21 cellular contexts compared by ENCODE assay signal in genomic region chr16:48347191-48347860, GRCh38. TPM values are rescaled to one million over a fixed set of nuclear protein-coding genes. Genes with fewer than 3 reads are reported as not detected.
DNase-seq lines count a peak whose midpoint lies in the region; ATAC-seq, FAIRE-seq and TF ChIP-seq lines count a peak whose summit lies in the region.
"Had no signal": no experiment of that assay in that cellular context is flagged by ENCODE, and none has a peak within 500 bp of the region (broad histone marks: within the 10 kb centered on the region; RNA-seq: fewer than 3 reads in every experiment).

No MANE protein-coding gene starts in this region.

- peak overlapping the region in 1 of 2 experiments; percentile 61; a peak in 1 of 4 replicates for H3K9ac ChIP-seq in K562 (ENCODE audit: insufficient read depth in 1 of 2, low read depth in 2 of 2, low read length in 2 of 2)
- H3K9ac ChIP-seq: BLaER1 had no signal

- H3K9me1 ChIP-seq in K562 (ENCODE audit: control insufficient read depth, insufficient read depth, low read length): no peaks in the 10 kb centered on the region

- H3K4me1 ChIP-seq in K562 (replicated peaks in 1 of 2; ENCODE audit: control insufficient read depth in 2 of 2, insufficient read depth in 2 of 2, low read length in 2 of 2) (peaks cover 0 to 3% of the 10 kb centered on the region in 2 experiments; a peak in 1 of 5 replicates), right lobe of liver (no peaks in the 10 kb centered on the region)
- H3K4me1 ChIP-seq: BLaER1, testis had no signal

- TF ChIP-seq POLR2A in K562 (conservative IDR thresholded peaks at IDR 0.05): no peak
- no peak for TF ChIP-seq POLR2A in right lobe of liver (IDR thresholded peaks at IDR 0.05)

- TF ChIP-seq CTCF in CD4-positive, alpha-beta T cell (IDR thresholded peaks at IDR 0.05): no peak
- TF ChIP-seq CTCF in HL-60 (IDR thresholded peaks at IDR 0.05; ENCODE audit: insufficient read depth, low read length): no peak
- no peak for TF ChIP-seq CTCF in K562 (IDR thresholded peaks at IDR 0.05 in 2 of 3, conservative IDR thresholded peaks at IDR 0.05 in 1 of 3; ENCODE audit: insufficient read depth in 2 of 3, low read depth in 1 of 3, low read length in 3 of 3)
- no peak for TF ChIP-seq CTCF in right lobe of liver (IDR thresholded peaks at IDR 0.05)

- peaks cover 69% of the 10 kb centered on the region for H3K36me3 ChIP-seq in K562 (ENCODE audit: control insufficient read depth, insufficient read depth, low read length)
- peaks cover 8 to 61% (median 35%) of the 10 kb centered on the region in 4 donors for H3K36me3 ChIP-seq in right lobe of liver

- no peaks in the 10 kb centered on the region for H3K27me3 ChIP-seq in CD4-positive, alpha-beta T cell (ENCODE audit: control insufficient read depth, insufficient read depth, low read length)
- H3K27me3 ChIP-seq in HL-60 (ENCODE audit: insufficient read depth, poor library complexity, severe bottlenecking) (no peaks in the 10 kb centered on the region), K562 (ENCODE audit: control insufficient read depth in 2 of 2, insufficient read depth in 2 of 2, low read length in 2 of 2) (no peaks in the 10 kb centered on the region), right lobe of liver (no peaks in the 10 kb centered on the region)
- H3K27me3 ChIP-seq: BLaER1, heart right ventricle, spleen, testis had no signal

- H3K27me3 Mint-ChIP-seq in CD4-positive, alpha-beta T cell: no peaks in the 10 kb centered on the region
- no peaks in the 10 kb centered on the region for H3K27me3 Mint-ChIP-seq in stimulated activated memory B cell treated with anti-CD40 and anti-IgM and Interleukin-4, amounts not matched to agents 10 μg/mL and 1 μg/mL and 100 μg/mL, for 72 hours
- H3K27me3 Mint-ChIP-seq: activated B cell treated with CpG ODN at 0.5 μM for 24 hours; central memory CD8-positive, alpha-beta T cell; natural killer cell treated with Interleukin-12 subunit alpha and Interleukin-12 subunit beta and Interleukin-15 and Interleukin-18, amount 100 ng/mL, for 72 hours; T-helper 17 cell had no signal

- CTCF ChIA-PET in CD4-positive, alpha-beta T cell (lab: Charles Lee): interaction anchor here (1.4 kb wide), 1 partner anchor 276 kb away, joined by 3 read pairs; no protein-coding TSS in a partner anchor
- CTCF ChIA-PET in K562 (lab: Yijun Ruan, JAX; ENCODE audit: low intra/inter-chr PET ratio): no interaction called here

- peak; percentile 83 for ATAC-seq in CD4-positive, alpha-beta T cell (ENCODE audit: poor library complexity)
- ATAC-seq in K562 (no peak; the same call in 2 of the 3 replicates), right lobe of liver (peak; percentile 11 to 42 (median 19)), HG03045 (IDR thresholded peaks at IDR 0.05; ENCODE audit: unreplicated experiment) (no peak), GM21825 (IDR thresholded peaks at IDR 0.05; ENCODE audit: unreplicated experiment) (no peak)
- ATAC-seq in stimulated activated memory B cell treated with anti-CD40 and anti-IgM and Interleukin-4, amounts not matched to agents 10 μg/mL and 1 μg/mL and 100 μg/mL, for 72 hours: no peak
- ATAC-seq: natural killer cell treated with Interleukin-12 subunit alpha and Interleukin-12 subunit beta and Interleukin-15 and Interleukin-18, amount 100 ng/mL, for 72 hours; T-helper 17 cell had no signal

- no peaks in the 10 kb centered on the region for H3K9me3 ChIP-seq in CD4-positive, alpha-beta T cell (ENCODE audit: control insufficient read depth, low read length)
- H3K9me3 ChIP-seq in K562 (replicated peaks; ENCODE audit: control insufficient read depth, insufficient read depth, low read depth, low read length) (no peaks in the 10 kb centered on the region), right lobe of liver (no peaks in the 10 kb centered on the region)
- H3K9me3 ChIP-seq: BLaER1, heart right ventricle, spleen, testis had no signal

- no peak for DNase-seq in CD4-positive, alpha-beta T cell
- DNase-seq in HL-60 (ENCODE audit: low read depth in 1 of 2, low spot score in 1 of 2): peak; percentile 45 to 79
- DNase-seq in K562 (ENCODE audit: extremely low read depth in 1 of 4, low spot score in 3 of 4): no peak
- no peak for DNase-seq in right lobe of liver
- DNase-seq: activated B cell treated with CpG ODN at 0.5 μM for 24 hours; DMS153; heart right ventricle; mesenchymal stem cell; NCI-H187; SHP77; spleen; stimulated activated CD8-positive, alpha-beta memory T cell treated with anti-CD3 and anti-CD28 coated beads, Interleukin-4, amount 100 ng/mL, for 48 hours; T-helper 17 cell; testis had no signal

- no peak for TF ChIP-seq EP300 in K562 (IDR thresholded peaks at IDR 0.05; ENCODE audit: low read length)

- no peaks in the 10 kb centered on the region for H4K20me1 ChIP-seq in K562 (replicated peaks; ENCODE audit: control insufficient read depth, insufficient read depth, low read length)

- no peak for FAIRE-seq in K562 (lab: Jason Lieb, UNC)

- H3K27ac ChIP-seq in CD4-positive, alpha-beta T cell (ENCODE audit: low read depth, low read length): no peak overlapping the region
- H3K27ac ChIP-seq in HL-60 (replicated peaks) (peak overlapping the region; percentile 21), K562 (ENCODE audit: extremely low read depth, low read depth, low read length) (no peak overlapping the region), right lobe of liver (no peak overlapping the region)
- H3K27ac ChIP-seq: BLaER1, heart right ventricle, testis had no signal

- no peak overlapping the region for H3K4me3 Mint-ChIP-seq in CD4-positive, alpha-beta T cell
- no peak overlapping the region for H3K4me3 Mint-ChIP-seq in stimulated activated memory B cell treated with anti-CD40 and anti-IgM and Interleukin-4, amounts not matched to agents 10 μg/mL and 1 μg/mL and 100 μg/mL, for 72 hours
- H3K4me3 Mint-ChIP-seq: activated B cell treated with CpG ODN at 0.5 μM for 24 hours; activated T-helper 1 cell treated with anti-CD3 and anti-CD28 coated beads, Interleukin-12 subunit alpha, Interleukin-12 subunit beta, Interleukin-2, Interleukin-4 antibody, amounts not matched to agents 30 ng/mL and 10 ng/mL and 1 ng/mL, durations not matched to agents 14 hours and 24 hours and 36 hours; central memory CD8-positive, alpha-beta T cell; natural killer cell treated with Interleukin-12 subunit alpha and Interleukin-12 subunit beta and Interleukin-15 and Interleukin-18, amount 100 ng/mL, for 72 hours; T-helper 17 cell had no signal

- POLR2A ChIA-PET in CD4-positive, alpha-beta T cell (lab: Charles Lee): no interaction called here
- POLR2A ChIA-PET in K562 (lab: Yijun Ruan, JAX): interaction anchor here (0.6 to 1.0 kb wide), 4 partner anchors 14 to 72 kb away, joined by 3 read pairs; no protein-coding TSS in a partner anchor

- H3K4me1 Mint-ChIP-seq in CD4-positive, alpha-beta T cell (ENCODE audit: low read depth): peaks cover 20% of the 10 kb centered on the region
- no peaks in the 10 kb centered on the region for H3K4me1 Mint-ChIP-seq in stimulated activated memory B cell treated with anti-CD40 and anti-IgM and Interleukin-4, amounts not matched to agents 10 μg/mL and 1 μg/mL and 100 μg/mL, for 72 hours
- H3K4me1 Mint-ChIP-seq: activated B cell treated with CpG ODN at 0.5 μM for 24 hours; central memory CD8-positive, alpha-beta T cell; T-helper 17 cell had no signal

- 89% methylated on average over 20 of the region's 20 CpGs for WGBS in K562 (ENCODE audit: insufficient coverage, low coverage, missing lambda C conversion rate)
- 79% methylated on average over 8 of the region's 20 CpGs for WGBS in right lobe of liver (ENCODE audit: insufficient coverage, low coverage, low lambda C conversion rate, missing lambda C conversion rate)

- H2AFZ ChIP-seq in K562 (ENCODE audit: low read depth, low read length): no peak overlapping the region

- intact Hi-C loops in CD4-positive, alpha-beta T cell (cut with DNase I, micrococcal nuclease): no loop called here
- intact Hi-C loops in K562 (cut with micrococcal nuclease): no loop called here
- intact Hi-C loops in right lobe of liver (cut with DNase I): no loop called here

- H3K4me2 ChIP-seq in K562 (ENCODE audit: insufficient read depth, low read length): no peak overlapping the region
- H3K4me2 ChIP-seq: BLaER1 had no signal

- no peak overlapping the region for H3K4me3 ChIP-seq in HL-60 (replicated peaks; ENCODE audit: insufficient read depth, low read length)
- H3K4me3 ChIP-seq in K562: no peak overlapping the region
- no peak overlapping the region for H3K4me3 ChIP-seq in right lobe of liver
- H3K4me3 ChIP-seq: BLaER1, heart right ventricle, spleen, testis had no signal

- no TSS peak for BruUV-seq in K562 (replicated peaks; lab: Mats Ljungman, UMichigan)

- peaks cover 82% of the 10 kb centered on the region for H3K36me3 Mint-ChIP-seq in CD4-positive, alpha-beta T cell (ENCODE audit: low read depth)
- H3K36me3 Mint-ChIP-seq in stimulated activated memory B cell treated with anti-CD40 and anti-IgM and Interleukin-4, amounts not matched to agents 10 μg/mL and 1 μg/mL and 100 μg/mL, for 72 hours: peaks cover 13% of the 10 kb centered on the region
- H3K36me3 Mint-ChIP-seq: natural killer cell treated with Interleukin-12 subunit alpha and Interleukin-12 subunit beta and Interleukin-15 and Interleukin-18, amount 100 ng/mL, for 72 hours had no signal

- TF ChIP-seq RAD21 in K562 (CRISPR knock-in tag; conservative IDR thresholded peaks at IDR 0.05 in 1 of 2, IDR thresholded peaks at IDR 0.05 in 1 of 2): no peak

- H3K79me2 ChIP-seq in K562 (ENCODE audit: control insufficient read depth, insufficient read depth, low read length): no peaks in the 10 kb centered on the region

- no peaks in the 10 kb centered on the region for H3K9me3 Mint-ChIP-seq in CD4-positive, alpha-beta T cell
- H3K9me3 Mint-ChIP-seq in stimulated activated memory B cell treated with anti-CD40 and anti-IgM and Interleukin-4, amounts not matched to agents 10 μg/mL and 1 μg/mL and 100 μg/mL, for 72 hours: no peaks in the 10 kb centered on the region
- H3K9me3 Mint-ChIP-seq: activated B cell treated with CpG ODN at 0.5 μM for 24 hours; activated T-helper 1 cell treated with anti-CD3 and anti-CD28 coated beads, Interleukin-12 subunit alpha, Interleukin-12 subunit beta, Interleukin-2, Interleukin-4 antibody, amounts not matched to agents 30 ng/mL and 10 ng/mL and 1 ng/mL, durations not matched to agents 14 hours and 24 hours and 36 hours; central memory CD8-positive, alpha-beta T cell; natural killer cell treated with Interleukin-12 subunit alpha and Interleukin-12 subunit beta and Interleukin-15 and Interleukin-18, amount 100 ng/mL, for 72 hours had no signal

- in situ Hi-C loops in K562 (cut with MboI): no loop called here

- peak overlapping the region; percentile 80 for H3K27ac Mint-ChIP-seq in CD4-positive, alpha-beta T cell
- no peak overlapping the region for H3K27ac Mint-ChIP-seq in stimulated activated memory B cell treated with anti-CD40 and anti-IgM and Interleukin-4, amounts not matched to agents 10 μg/mL and 1 μg/mL and 100 μg/mL, for 72 hours
- H3K27ac Mint-ChIP-seq: activated B cell treated with CpG ODN at 0.5 μM for 24 hours; activated T-helper 1 cell treated with anti-CD3 and anti-CD28 coated beads, Interleukin-12 subunit alpha, Interleukin-12 subunit beta, Interleukin-2, Interleukin-4 antibody, amounts not matched to agents 30 ng/mL and 10 ng/mL and 1 ng/mL, durations not matched to agents 14 hours and 24 hours and 36 hours; T-helper 17 cell had no signal

RNA-seq across cellular contexts. Expression of gene SIAH1, which starts 37.9 kb away (rescaled TPM):
- total RNA-seq in CD4-positive, alpha-beta T cell: 10 to 100 TPM; 40.9 to 43.0 TPM
- total RNA-seq in K562 (2011; cell fraction: chromatin; rRNA removed; ENCODE audit: low replicate concordance): 28.3 and 61.3 TPM in 2 replicates
- 17.8 and 25.7 TPM in 2 replicates for total RNA-seq in K562 (2011; cell fraction: nucleolus; rRNA removed)
- total RNA-seq in K562 (2011; cell fraction: nucleoplasm; rRNA removed): 37.4 and 58.5 TPM in 2 replicates
- total RNA-seq in K562 (2014; rRNA removed) (10.9 and 11.2 TPM in 2 replicates), K562 (2014; rRNA removed; fragmentation: Illumina TruSeq; extraction: Trizol) (14.3 and 17.4 TPM in 2 replicates), K562 (2015; rRNA removed; fragmentation: Illumina TruSeq; extraction: Trizol) (12.5 and 12.7 TPM in 2 replicates), K562 (2021) (11.9 and 13.7 TPM in 2 replicates), right lobe of liver (10 to 100 TPM in 5 of 6 experiments, 1 to 10 TPM in 1; 8.1 to 14.0 (median 11.5) TPM)
- polyA plus RNA-seq in K562 (2011; rRNA removed) (11.7 and 13.0 TPM in 2 replicates), K562 (2014; fragmentation: Illumina TruSeq; extraction: Trizol) (13.1 and 13.5 TPM in 2 replicates), K562 (2014; fragmentation: Nextera tagmentation; extraction: Ambion mirVana) (1 to 10 TPM; 4.1 to 6.5 TPM), K562 (2014; rRNA removed) (9.6 and 14.0 TPM in 2 replicates)
- polyA plus RNA-seq in K562 (2011; cell fraction: cytosol; rRNA removed): 9.5 and 11.8 TPM in 2 replicates
- polyA plus RNA-seq in K562 (2011; cell fraction: nucleus; rRNA removed): 9.6 and 15.1 TPM in 2 replicates
- 9.5 and 13.5 TPM in 2 replicates for polyA plus RNA-seq in K562 (2012)
- 18.0 and 18.4 TPM in 2 replicates for polyA minus RNA-seq in K562 (2011; rRNA and poly(A)+ RNA removed)
- 6.7 and 9.7 TPM in 2 replicates for polyA minus RNA-seq in K562 (2011; cell fraction: cytosol; rRNA and poly(A)+ RNA removed)
- 9.2 and 18.0 TPM in 2 replicates for polyA minus RNA-seq in K562 (2011; cell fraction: nucleus; rRNA and poly(A)+ RNA removed)

Comparison
In these comparisons a context has a peak if more than half of its experiments do, and no peak if none do; other contexts are left out.
1. ATAC-seq: peak in CD4-positive, alpha-beta T cell (single experiment) and right lobe of liver (4 of 4); none in K562 (single experiment), stimulated activated memory B cell treated with anti-CD40 and anti-IgM and Interleukin-4, amounts not matched to agents 10 μg/mL and 1 μg/mL and 100 μg/mL, for 72 hours (single experiment), HG03045 (single experiment) and GM21825 (single experiment).
2. DNase-seq: peak in HL-60 (2 of 2); none in CD4-positive, alpha-beta T cell (0 of 10), K562 (0 of 4) and right lobe of liver (0 of 3).